Comparison of ENCODE assay signal across 8 cellular contexts in the genomic region with DNA sequence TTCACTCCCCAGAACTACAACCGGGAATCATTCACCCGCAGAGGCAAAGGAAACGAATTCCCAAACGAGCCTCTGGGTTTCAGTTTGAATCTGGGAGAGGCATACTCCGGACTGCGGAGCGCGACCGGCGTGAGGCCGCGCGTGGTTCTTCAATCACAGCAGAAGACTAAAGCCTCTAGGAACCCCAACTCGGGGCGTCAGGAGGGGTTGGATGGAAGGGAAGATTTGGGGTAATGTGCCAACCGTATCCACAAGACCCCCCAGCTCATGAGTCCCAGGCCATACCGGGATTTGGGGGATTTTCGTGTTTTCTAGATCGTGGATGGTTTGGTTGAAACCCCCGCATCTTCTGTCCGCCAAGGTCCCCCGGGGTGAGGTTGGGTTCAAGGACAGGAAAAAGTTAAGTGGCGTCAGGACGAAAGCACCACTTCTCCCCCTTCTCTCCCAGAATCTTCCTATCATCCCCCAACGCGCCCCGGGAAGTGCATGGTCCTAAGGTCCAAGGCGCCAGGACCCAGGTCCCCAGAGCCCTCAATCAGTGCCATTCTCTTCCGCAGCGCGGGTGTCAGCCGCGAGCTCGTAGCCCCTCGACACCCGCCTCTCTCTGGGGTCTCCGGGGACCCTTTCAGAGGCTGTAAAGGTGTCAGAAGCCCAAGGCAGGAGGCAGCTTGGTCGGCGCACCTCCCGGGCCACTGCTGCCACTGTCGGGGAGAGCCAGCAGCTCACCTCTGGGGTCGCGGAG. TPM values are rescaled to one million over a fixed set of nuclear protein-coding genes. Genes with fewer than 3 reads are reported as not detected.
DNase-seq lines count a peak whose midpoint lies in the region; ATAC-seq and TF ChIP-seq lines count a peak whose summit lies in the region.

No MANE protein-coding gene starts in this region.

- H3K4me1 ChIP-seq in osteoblast (ENCODE audit: insufficient read depth, low read length) = peaks cover 21% of the 10 kb centered on the region

- H3K4me2 ChIP-seq in osteoblast (ENCODE audit: insufficient read depth, low read length) = peak overlapping the region; percentile 87

- no peaks in the 10 kb centered on the region for H3K79me2 ChIP-seq in osteoblast (ENCODE audit: insufficient read depth, low read length)

- H4K20me1 ChIP-seq in osteoblast (ENCODE audit: insufficient read depth, low read length) = no peaks in the 10 kb centered on the region

- ATAC-seq in omental fat pad (ENCODE audit: low FRiP score) = no peak

- no peaks in the 10 kb centered on the region for H3K9me3 ChIP-seq in osteoblast (ENCODE audit: low read depth, low read length)

- H3K27ac Mint-ChIP-seq in T-helper 2 cell treated with Interferon-gamma antibody and Interleukin-4, amounts not matched to agents 5 μg/mL and 100 μg/mL, for 36 hours = no peak overlapping the region

- no peaks in the 10 kb centered on the region for H3K36me3 ChIP-seq in osteoblast (ENCODE audit: insufficient read depth, low read length)

- no peak for TF ChIP-seq CTCF in fibroblast of mammary gland (conservative IDR thresholded peaks at IDR 0.05; ENCODE audit: control insufficient read depth, insufficient read depth, low read depth, low read length)
- TF ChIP-seq CTCF in osteoblast (IDR thresholded peaks at IDR 0.05; ENCODE audit: extremely low read depth, low read depth, low read length) = no peak
- no peak for TF ChIP-seq CTCF in GM10248 (IDR thresholded peaks at IDR 0.05; ENCODE audit: control extremely low read depth, extremely low read depth, low read depth, missing control alignments)
- TF ChIP-seq CTCF in omental fat pad (IDR thresholded peaks at IDR 0.05) = no peak

- no peaks in the 10 kb centered on the region for H3K9me3 Mint-ChIP-seq in T-helper 2 cell treated with Interferon-gamma antibody and Interleukin-4, amounts not matched to agents 5 μg/mL and 100 μg/mL, for 36 hours

- peaks cover 57% of the 10 kb centered on the region for H3K27me3 ChIP-seq in osteoblast (ENCODE audit: insufficient read depth, low read length)

- peaks cover 71% of the 10 kb centered on the region for H3K27me3 Mint-ChIP-seq in T-helper 2 cell treated with Interferon-gamma antibody and Interleukin-4, amounts not matched to agents 5 μg/mL and 100 μg/mL, for 36 hours (ENCODE audit: low read depth)

- peak overlapping the region; percentile 35 for H3K4me3 ChIP-seq in fibroblast of mammary gland (ENCODE audit: control insufficient read depth, low read depth, low read length)
- H3K4me3 ChIP-seq in osteoblast (ENCODE audit: insufficient read depth, low read length) = peak overlapping the region; percentile 77

- peak; percentile 50 for DNase-seq in D341Med (ENCODE audit: low spot score)
- no peak for DNase-seq in T-helper 2 cell treated with Interferon-gamma antibody and Interleukin-4, amounts not matched to agents 5 μg/mL and 100 μg/mL, for 36 hours (ENCODE audit: low spot score)
- DNase-seq in fibroblast of mammary gland (ENCODE audit: low read depth) = no peak
- DNase-seq in osteoblast (ENCODE audit: insufficient read length, low spot score, missing footprints) = peak; percentile 86
- DNase-seq in MV-4-11 (lab: John Stamatoyannopoulos, UW) = no peak
- DNase-seq in GM10248 (ENCODE audit: extremely low spot score) = no peak
- DNase-seq in omental fat pad (ENCODE audit: low spot score) = no peak
- no peak for DNase-seq in COR-L47 (lab: John Stamatoyannopoulos, UW)

- POLR2A ChIA-PET in GM10248 (lab: Yijun Ruan, JAX) = no interaction called here

- CTCF ChIA-PET in GM10248 (lab: Yijun Ruan, JAX) = no interaction called here

- peaks cover 18% of the 10 kb centered on the region for H3K4me1 Mint-ChIP-seq in T-helper 2 cell treated with Interferon-gamma antibody and Interleukin-4, amounts not matched to agents 5 μg/mL and 100 μg/mL, for 36 hours (ENCODE audit: low read depth)

- H3K4me3 Mint-ChIP-seq in T-helper 2 cell treated with Interferon-gamma antibody and Interleukin-4, amounts not matched to agents 5 μg/mL and 100 μg/mL, for 36 hours = peak overlapping the region; percentile 66

- H2AFZ ChIP-seq in osteoblast (ENCODE audit: low read length) = peak overlapping the region; percentile 71

- H3K27ac ChIP-seq in osteoblast (ENCODE audit: low read depth, low read length) = no peak overlapping the region

- H3K36me3 Mint-ChIP-seq in T-helper 2 cell treated with Interferon-gamma antibody and Interleukin-4, amounts not matched to agents 5 μg/mL and 100 μg/mL, for 36 hours (ENCODE audit: low read depth) = no peaks in the 10 kb centered on the region

RNA-seq across cellular contexts. Expression of gene MKX, which starts 1.7 kb away (rescaled TPM):
- total RNA-seq in osteoblast (6.5 and 15.3 TPM in 2 replicates), omental fat pad (1 to 10 TPM; 1.1 to 5.6 (median 3.1) TPM)

Comparison
In these comparisons a context has a peak if more than half of its experiments do, and no peak if none do; other contexts are left out.
1. DNase-seq: peak in D341Med (single experiment) and osteoblast (single experiment); none in T-helper 2 cell treated with Interferon-gamma antibody and Interleukin-4, amounts not matched to agents 5 μg/mL and 100 μg/mL, for 36 hours (single experiment), fibroblast of mammary gland (single experiment), MV-4-11 (single experiment), GM10248 (single experiment), omental fat pad (single experiment) and COR-L47 (single experiment).